23 cellular contexts compared by ENCODE assay signal in the genomic region with DNA sequence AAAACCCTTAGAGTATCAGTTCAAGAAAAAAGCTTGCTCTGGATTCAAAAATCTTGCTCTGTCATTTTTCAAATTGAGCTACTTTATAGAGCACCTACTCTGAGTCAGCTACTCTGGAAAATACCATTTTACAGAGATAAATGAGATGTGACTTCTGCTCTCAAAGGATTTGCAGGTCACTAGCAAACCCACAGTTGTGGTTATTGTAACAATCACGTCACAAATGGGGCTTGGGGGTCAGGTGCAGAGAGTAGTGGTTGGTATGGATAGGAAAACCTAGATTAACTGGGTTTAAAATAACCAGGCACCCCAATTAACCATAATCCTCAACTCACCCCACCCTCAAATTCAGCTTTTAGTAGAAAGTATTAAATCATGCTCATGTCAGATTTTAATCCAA. TPM values are rescaled to one million over a fixed set of nuclear protein-coding genes. Genes with fewer than 3 reads are reported as not detected.
DNase-seq lines count a peak whose midpoint lies in the region; ATAC-seq and TF ChIP-seq lines count a peak whose summit lies in the region.
"Had no signal": no experiment of that assay in that cellular context is flagged by ENCODE, and none has a peak within 500 bp of the region (broad histone marks: within the 10 kb centered on the region; RNA-seq: fewer than 3 reads in every experiment).

No MANE protein-coding gene starts in this region.

- intact Hi-C loops in IMR-90 (cut with micrococcal nuclease) = no loop called here

- H4K91ac ChIP-seq in IMR-90 (ENCODE audit: insufficient read depth, low read depth, low read length) = no peak overlapping the region

- H3K36me3 ChIP-seq in IMR-90 (ENCODE audit: control insufficient read depth, insufficient read depth, low read length) = no peaks in the 10 kb centered on the region
- H3K36me3 ChIP-seq: BLaER1 treated with 17β-estradiol and CSF1 and Interleukin-3, amounts not matched to agents 10 nM and 100 nM had no signal

- H3K27me3 ChIP-seq in IMR-90 (ENCODE audit: control insufficient read depth, insufficient read depth, low read length) = no peaks in the 10 kb centered on the region
- H3K27me3 ChIP-seq: BLaER1 treated with 17β-estradiol and CSF1 and Interleukin-3, amounts not matched to agents 10 nM and 100 nM had no signal

- H2BK15ac ChIP-seq in IMR-90 (ENCODE audit: low read depth, low read length) = no peak overlapping the region

- TF ChIP-seq POLR2A in IMR-90 (IDR thresholded peaks at IDR 0.05; ENCODE audit: low read depth, low read length) = no peak

- peaks cover 1% of the 10 kb centered on the region for H3K4me1 ChIP-seq in IMR-90 (ENCODE audit: control insufficient read depth, insufficient read depth, low read length)
- H3K4me1 ChIP-seq: A549; BLaER1 treated with 17β-estradiol and CSF1 and Interleukin-3, amounts not matched to agents 10 nM and 100 nM had no signal

- H3K14ac ChIP-seq in IMR-90 (replicated peaks; ENCODE audit: low read depth, low read length) = 0 out of 2 replicates have a peak overlapping the region, but pooled peaks have one; percentile 28

- H3K9me1 ChIP-seq in IMR-90 (ENCODE audit: insufficient read depth, low read length) = no peaks in the 10 kb centered on the region

- no peak overlapping the region for H4K5ac ChIP-seq in IMR-90 (ENCODE audit: low read depth, low read length)

- no peak overlapping the region for H2BK5ac ChIP-seq in IMR-90 (ENCODE audit: low read depth, low read length, poor library complexity, severe bottlenecking)

- BruUV-seq in IMR-90 (replicated peaks; lab: Mats Ljungman, UMichigan) = no TSS peak

- H3K9me3 ChIP-seq in IMR-90 (ENCODE audit: control insufficient read depth, insufficient read depth, low read length) = no peaks in the 10 kb centered on the region
- H3K9me3 ChIP-seq: A549; BLaER1 treated with 17β-estradiol and CSF1 and Interleukin-3, amounts not matched to agents 10 nM and 100 nM had no signal

- WGBS in IMR-90 (ENCODE audit: extremely low coverage in 2 of 2, insufficient read length in 1 of 2), 2 experiments = no CpG with 5 or more reads among the region's 1 CpG

- no peak overlapping the region for H2BK120ac ChIP-seq in IMR-90 (ENCODE audit: low read depth, low read length)

- CTCF ChIA-PET in IMR-90 (lab: Yijun Ruan, JAX) = no interaction called here

- no peaks in the 10 kb centered on the region for H3K9me3 Mint-ChIP-seq in endothelial cell (ENCODE audit: unreplicated experiment)
- H3K9me3 Mint-ChIP-seq: CD4-positive, alpha-beta T cell; CD8-positive, alpha-beta T cell had no signal

- H3K4me1 Mint-ChIP-seq in endothelial cell (ENCODE audit: unreplicated experiment) = no peaks in the 10 kb centered on the region
- H3K4me1 Mint-ChIP-seq: B cell had no signal

- H3K4ac ChIP-seq in IMR-90 (ENCODE audit: low read depth, low read length) = no peak overlapping the region

- no peak overlapping the region for H3K4me3 Mint-ChIP-seq in endothelial cell (ENCODE audit: unreplicated experiment)
- H3K4me3 Mint-ChIP-seq: B cell; CD4-positive, alpha-beta T cell; CD8-positive, alpha-beta T cell had no signal

- in situ Hi-C loops in IMR-90 (cut with MboI; ENCODE audit: low sequenced_read_pairs) = no loop called here

- no peak overlapping the region for H3K9ac ChIP-seq in IMR-90 (ENCODE audit: low read depth, low read length)
- H3K9ac ChIP-seq: BLaER1 treated with 17β-estradiol and CSF1 and Interleukin-3, amounts not matched to agents 10 nM and 100 nM had no signal

- no peak overlapping the region for H3K4me3 ChIP-seq in IMR-90 (ENCODE audit: insufficient read depth, low read depth, low read length)
- H3K4me3 ChIP-seq in retinal pigment epithelial cell (ENCODE audit: low read length) = no peak overlapping the region
- H3K4me3 ChIP-seq: A549; BLaER1 treated with 17β-estradiol and CSF1 and Interleukin-3, amounts not matched to agents 10 nM and 100 nM had no signal

- no peak overlapping the region for H3K4me2 ChIP-seq in IMR-90 (ENCODE audit: low read depth, low read length)
- H3K4me2 ChIP-seq: A549; BLaER1 treated with 17β-estradiol and CSF1 and Interleukin-3, amounts not matched to agents 10 nM and 100 nM had no signal

- H2AK5ac ChIP-seq in IMR-90 (ENCODE audit: low read depth, low read length) = no peak overlapping the region

- dilution Hi-C loops in IMR-90 (cut with HindIII; ENCODE audit: low sequenced_read_pairs, unreplicated experiment) = no loop called here

- no peak for ATAC-seq in IMR-90 (ENCODE audit: low read depth)
- peak; percentile 89 for ATAC-seq in SK-N-SH treated with all-trans-retinoic acid at 6 μM for 48 hours
- ATAC-seq in GM21526 (IDR thresholded peaks at IDR 0.05; ENCODE audit: low FRiP score, unreplicated experiment) = no peak
- ATAC-seq: A549; CD8-positive, alpha-beta T cell had no signal

- TF ChIP-seq CTCF in IMR-90 (conservative IDR thresholded peaks at IDR 0.05; ENCODE audit: low read depth, low read length) (no peak), retinal pigment epithelial cell (conservative IDR thresholded peaks at IDR 0.05; ENCODE audit: low read depth, low read length) (no peak), endothelial cell (IDR thresholded peaks at IDR 0.05; ENCODE audit: unreplicated experiment) (no peak)

- no peak overlapping the region for H2BK20ac ChIP-seq in IMR-90 (ENCODE audit: low read depth, low read length)

- H2AK9ac ChIP-seq in IMR-90 (replicated peaks; ENCODE audit: low read depth, low read length, poor library complexity) = no peak overlapping the region

- no peak overlapping the region for H3K27ac Mint-ChIP-seq in endothelial cell (ENCODE audit: unreplicated experiment)
- H3K27ac Mint-ChIP-seq: B cell; CD4-positive, alpha-beta T cell; CD8-positive, alpha-beta T cell had no signal

- POLR2A ChIA-PET in IMR-90 (lab: Charles Lee; ENCODE audit: unreplicated experiment) = no interaction called here

- H4K8ac ChIP-seq in IMR-90 (ENCODE audit: low read depth in 2 of 2, low read length in 2 of 2) = no peak overlapping the region

- H3K36me3 Mint-ChIP-seq in endothelial cell (ENCODE audit: low read depth, unreplicated experiment) = no peaks in the 10 kb centered on the region
- H3K36me3 Mint-ChIP-seq: CD8-positive, alpha-beta T cell had no signal

- H2AFZ ChIP-seq in IMR-90 (replicated peaks; ENCODE audit: low read length, poor library complexity) = no peak overlapping the region

- no peak overlapping the region for H3K27ac ChIP-seq in IMR-90 (ENCODE audit: insufficient read depth, low read length)
- H3K27ac ChIP-seq: 22Rv1; A549; BLaER1 treated with 17β-estradiol and CSF1 and Interleukin-3, amounts not matched to agents 10 nM and 100 nM; C4-2B had no signal

- no peak overlapping the region for H3K18ac ChIP-seq in IMR-90 (ENCODE audit: low read depth, low read length)

- no peaks in the 10 kb centered on the region for H3K79me1 ChIP-seq in IMR-90 (ENCODE audit: low read depth in 1 of 2, low read length in 2 of 2)

- H3K27me3 Mint-ChIP-seq in endothelial cell (ENCODE audit: unreplicated experiment) = no peaks in the 10 kb centered on the region
- H3K27me3 Mint-ChIP-seq: CD4-positive, alpha-beta T cell had no signal

- no peak for DNase-seq in IMR-90
- DNase-seq in SK-N-DZ (ENCODE audit: low spot score) = peak; percentile 24
- DNase-seq in retinal pigment epithelial cell (ENCODE audit: low read depth) = peak; percentile 4
- DNase-seq in COLO829 (ENCODE audit: low spot score) = no peak
- DNase-seq in endothelial cell (ENCODE audit: low spot score) = no peak
- DNase-seq: AML-193; CD4-positive, alpha-beta T cell; CD8-positive, alpha-beta T cell; COR-L47; DMS 273 treated with DMSO at 0.1 percent for 48 hours; DMS153; DMS53; DMS79; DND-41; EL; GDM1 had no signal

- no peaks in the 10 kb centered on the region for H4K20me1 ChIP-seq in IMR-90 (ENCODE audit: insufficient read depth, low read length)
- H4K20me1 ChIP-seq: BLaER1 treated with 17β-estradiol and CSF1 and Interleukin-3, amounts not matched to agents 10 nM and 100 nM had no signal

- TF ChIP-seq RAD21 in IMR-90 (IDR thresholded peaks at IDR 0.05; ENCODE audit: low read length) = no peak

- H3K56ac ChIP-seq in IMR-90 (ENCODE audit: extremely low read depth, insufficient read depth, low read length) = no peak overlapping the region

- H3K23ac ChIP-seq in IMR-90 (ENCODE audit: low read depth, low read length) = no peak overlapping the region

TF ChIP-seq in IMR-90, 13 proteins besides CTCF, POLR2A, EP300 and RAD21:
- no peak for TF ChIP-seq CEBPB (IDR thresholded peaks at IDR 0.05; ENCODE audit: low read depth, low read length)
- TF ChIP-seq, protein P1, sequence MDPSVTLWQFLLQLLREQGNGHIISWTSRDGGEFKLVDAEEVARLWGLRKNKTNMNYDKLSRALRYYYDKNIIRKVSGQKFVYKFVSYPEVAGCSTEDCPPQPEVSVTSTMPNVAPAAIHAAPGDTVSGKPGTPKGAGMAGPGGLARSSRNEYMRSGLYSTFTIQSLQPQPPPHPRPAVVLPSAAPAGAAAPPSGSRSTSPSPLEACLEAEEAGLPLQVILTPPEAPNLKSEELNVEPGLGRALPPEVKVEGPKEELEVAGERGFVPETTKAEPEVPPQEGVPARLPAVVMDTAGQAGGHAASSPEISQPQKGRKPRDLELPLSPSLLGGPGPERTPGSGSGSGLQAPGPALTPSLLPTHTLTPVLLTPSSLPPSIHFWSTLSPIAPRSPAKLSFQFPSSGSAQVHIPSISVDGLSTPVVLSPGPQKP (IDR thresholded peaks at IDR 0.05; ENCODE audit: borderline replicate concordance, low read depth, low read length) = no peak
- TF ChIP-seq BHLHE40 (IDR thresholded peaks at IDR 0.05; ENCODE audit: low read depth, low read length) = no peak

TF ChIP-seq in SK-N-SH treated with all-trans-retinoic acid at 6 μM for 48 hours, 23 proteins besides CTCF, POLR2A, EP300 and RAD21 (continues in another document):
- peak; percentile 77; the same call in 1 of the 2 replicates for TF ChIP-seq PATZ1 (CRISPR knock-in tag; IDR thresholded peaks at IDR 0.05; ENCODE audit: borderline replicate concordance)

RNA-seq across cellular contexts. Expression of gene MSANTD4, which starts 52.3 kb away (rescaled TPM):
- total RNA-seq in IMR-90 (2012; rRNA removed) (18.8 and 30.3 TPM in 2 replicates), endothelial cell (ENCODE audit: unreplicated experiment) (14.5 TPM)
- 6.3 and 9.4 TPM in 2 replicates for polyA plus RNA-seq in IMR-90 (2012; rRNA removed)
- polyA plus RNA-seq in IMR-90 (2012; cell fraction: cytosol; rRNA removed) = 0.91 and 2.4 TPM in 2 replicates
- polyA plus RNA-seq in IMR-90 (2012; cell fraction: nucleus; rRNA removed; ENCODE audit: low replicate concordance) = 4.5 and 5.1 TPM in 2 replicates
- polyA plus RNA-seq in SK-N-DZ (2014; cell fraction: cytosol; rRNA removed) = 23.5 and 23.6 TPM in 2 replicates
- polyA plus RNA-seq in SK-N-DZ (2014; cell fraction: nucleus; rRNA removed) = 7.8 and 14.4 TPM in 2 replicates

Comparison
In these comparisons a context has a peak if more than half of its experiments do, and no peak if none do; other contexts are left out.
1. DNase-seq: peak in SK-N-DZ (single experiment) and retinal pigment epithelial cell (single experiment); none in IMR-90 (single experiment), COLO829 (single experiment) and endothelial cell (single experiment).